In the genomic region with DNA sequence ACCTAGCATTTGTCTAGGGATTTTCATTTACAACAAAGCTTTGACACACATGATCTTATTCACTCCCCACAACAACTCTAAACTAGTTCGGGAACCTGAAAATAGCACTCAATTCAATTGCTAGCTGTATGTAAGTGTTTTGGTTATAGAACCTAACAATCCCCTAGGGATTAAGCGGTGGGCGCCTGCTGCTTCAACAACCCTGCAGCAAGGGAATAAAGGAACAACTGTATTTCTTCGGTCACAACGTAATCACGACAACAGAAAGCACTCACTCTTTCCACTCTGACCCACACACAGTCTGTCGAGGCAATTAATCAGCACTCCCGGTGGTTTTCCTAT, we compare ENCODE assay signal across 8 cellular contexts. TPM values are rescaled to one million over a fixed set of nuclear protein-coding genes. Genes with fewer than 3 reads are reported as not detected.
DNase-seq lines count a peak whose midpoint lies in the region; ATAC-seq and TF ChIP-seq lines count a peak whose summit lies in the region.

No MANE protein-coding gene starts in this region.

- CTCF ChIA-PET in CD4-positive, alpha-beta T cell (lab: Charles Lee), result no interaction called here

- H3K36me3 ChIP-seq in iPS-20b (ENCODE audit: insufficient read depth, low read depth, low read length) (no peaks in the 10 kb centered on the region), urinary bladder (ENCODE audit: insufficient read depth) (no peaks in the 10 kb centered on the region)

- no peaks in the 10 kb centered on the region for H3K27me3 Mint-ChIP-seq in CD4-positive, alpha-beta T cell

- H3K9me3 ChIP-seq in CD4-positive, alpha-beta T cell (ENCODE audit: control insufficient read depth, low read length), result no peaks in the 10 kb centered on the region
- no peaks in the 10 kb centered on the region for H3K9me3 ChIP-seq in iPS-20b (ENCODE audit: insufficient read depth, low read depth, low read length)

- no peak overlapping the region for H3K27ac ChIP-seq in CD4-positive, alpha-beta T cell (ENCODE audit: low read depth, low read length)
- H3K27ac ChIP-seq in VCaP (peak overlapping the region; percentile 71), iPS-20b (ENCODE audit: low read length) (no peak overlapping the region), urinary bladder (ENCODE audit: low read depth) (no peak overlapping the region)

- WGBS in urinary bladder, result 15% methylated on average over 8 of the region's 8 CpGs

- H3K4me1 Mint-ChIP-seq in CD4-positive, alpha-beta T cell (ENCODE audit: low read depth), result peaks cover 53% of the 10 kb centered on the region

- DNase-seq in CD4-positive, alpha-beta T cell, result no peak
- no peak for DNase-seq in effector CD4-positive, alpha-beta T cell
- no peak for DNase-seq in stimulated activated CD8-positive, alpha-beta memory T cell treated with anti-CD3 and anti-CD28 coated beads, Interleukin-4, amount 100 ng/mL, for 48 hours
- DNase-seq in cerebellum (ENCODE audit: low spot score), result no peak

- POLR2A ChIA-PET in CD4-positive, alpha-beta T cell (lab: Charles Lee), result interaction anchor here (0.6 kb wide), 1 partner anchor 47 kb away, joined by 3 read pairs; no protein-coding TSS in a partner anchor

- H3K9me3 Mint-ChIP-seq in CD4-positive, alpha-beta T cell, result no peaks in the 10 kb centered on the region

- no peaks in the 10 kb centered on the region for H3K27me3 ChIP-seq in CD4-positive, alpha-beta T cell (ENCODE audit: control insufficient read depth, insufficient read depth, low read length)
- peaks cover 7% of the 10 kb centered on the region; the same call in 1 of the 2 replicates for H3K27me3 ChIP-seq in iPS-20b (ENCODE audit: insufficient read depth, low read length)

- ATAC-seq in CD4-positive, alpha-beta T cell (ENCODE audit: poor library complexity), result no peak
- ATAC-seq in GM21786 (IDR thresholded peaks at IDR 0.05; ENCODE audit: unreplicated experiment), result peak; percentile 10

- peak overlapping the region; percentile 90 for H3K27ac Mint-ChIP-seq in CD4-positive, alpha-beta T cell

- H3K9ac ChIP-seq in iPS-20b (ENCODE audit: low read depth, low read length), result no peak overlapping the region

- H3K4me3 Mint-ChIP-seq in CD4-positive, alpha-beta T cell, result peak overlapping the region; percentile 96

- peaks cover 7% of the 10 kb centered on the region for H3K36me3 Mint-ChIP-seq in CD4-positive, alpha-beta T cell (ENCODE audit: low read depth)

- H3K4me1 ChIP-seq in iPS-20b (ENCODE audit: insufficient read depth, low read length) (no peaks in the 10 kb centered on the region; the same call in 1 of the 2 replicates), urinary bladder (ENCODE audit: insufficient read depth) (no peaks in the 10 kb centered on the region)

- no peak for TF ChIP-seq CTCF in CD4-positive, alpha-beta T cell (IDR thresholded peaks at IDR 0.05)
- no peak for TF ChIP-seq CTCF in VCaP (conservative IDR thresholded peaks at IDR 0.05)

- intact Hi-C loops in CD4-positive, alpha-beta T cell (cut with DNase I, micrococcal nuclease), result no loop called here

- peak overlapping the region; percentile 79; the same call in 1 of the 2 replicates for H3K4me3 ChIP-seq in iPS-20b (ENCODE audit: low read length)
- peak overlapping the region; percentile 87 for H3K4me3 ChIP-seq in urinary bladder (ENCODE audit: low read depth, low read length)

RNA-seq across cellular contexts. Expression of gene DIAPH2, which starts 0.7 kb away (rescaled TPM):
- total RNA-seq in CD4-positive, alpha-beta T cell, result 10 to 100 TPM; 11.4 to 11.7 TPM
- total RNA-seq in urinary bladder, result 52.2 TPM
- 11.8 TPM for polyA plus RNA-seq in urinary bladder
- 9.0 TPM for total RNA-seq in cerebellum
